9 cellular contexts compared by ENCODE assay signal in genomic region chr17:8122391-8122922, GRCh38. TPM values are rescaled to one million over a fixed set of nuclear protein-coding genes. Genes with fewer than 3 reads are reported as not detected.
DNase-seq lines count a peak whose midpoint lies in the region; ATAC-seq and TF ChIP-seq lines count a peak whose summit lies in the region.
"Had no signal": no experiment of that assay in that cellular context is flagged by ENCODE, and none has a peak within 500 bp of the region (broad histone marks: within the 10 kb centered on the region; RNA-seq: fewer than 3 reads in every experiment).

No MANE protein-coding gene starts in this region.

- ATAC-seq in T-helper 17 cell: no peak
- ATAC-seq in activated CD4-positive, CD25-positive, alpha-beta regulatory T cell treated with anti-CD3 and anti-CD28 coated beads, Interleukin-2, amount 50 U/mL, for 24 hours: no peak
- ATAC-seq: foreskin keratinocyte had no signal

- DNase-seq in activated naive CD4-positive, alpha-beta T cell treated with Interleukin-2 at 50 U/mL for 16 hours: peak; percentile 22
- no peak for DNase-seq in activated naive CD4-positive, alpha-beta T cell (lab: John Stamatoyannopoulos, UW)
- DNase-seq in T-helper 17 cell (no peak), fibroblast of lung (ENCODE audit: low read depth in 2 of 2) (peak; percentile 45 to 66), retinal pigment epithelial cell (ENCODE audit: low read depth) (no peak), GM19240 (ENCODE audit: insufficient read length, low spot score) (no peak), COLO668 (lab: John Stamatoyannopoulos, UW; ENCODE audit: unreplicated experiment) (no peak)

- no peak for TF ChIP-seq CTCF in fibroblast of lung (conservative IDR thresholded peaks at IDR 0.05 in 1 of 2, IDR thresholded peaks at IDR 0.05 in 1 of 2; ENCODE audit: low read depth in 1 of 2, low read length in 2 of 2)
- no peak for TF ChIP-seq CTCF in retinal pigment epithelial cell (conservative IDR thresholded peaks at IDR 0.05; ENCODE audit: low read depth, low read length)

- H4K20me1 ChIP-seq in fibroblast of lung (ENCODE audit: control insufficient read depth, extremely low read depth, insufficient read depth, low read length): no peaks in the 10 kb centered on the region

- no peaks in the 10 kb centered on the region for H3K79me2 ChIP-seq in fibroblast of lung (ENCODE audit: control insufficient read depth, insufficient read depth, low read length)

- H2AFZ ChIP-seq in fibroblast of lung (ENCODE audit: low read length): peak overlapping the region; percentile 73

- H3K36me3 ChIP-seq in fibroblast of lung (ENCODE audit: control insufficient read depth, insufficient read depth, low read length): no peaks in the 10 kb centered on the region

- H3K4me1 Mint-ChIP-seq in T-helper 17 cell: peaks cover 75% of the 10 kb centered on the region

- peak overlapping the region; percentile 97 for H3K4me3 Mint-ChIP-seq in T-helper 17 cell

- H3K9me3 ChIP-seq in T-helper 17 cell (ENCODE audit: control insufficient read depth, low read length, poor library complexity, severe bottlenecking) (no peaks in the 10 kb centered on the region), fibroblast of lung (ENCODE audit: control insufficient read depth, insufficient read depth, low read depth, low read length) (no peaks in the 10 kb centered on the region)

- H3K4me3 ChIP-seq in fibroblast of lung (replicated peaks in 1 of 4; ENCODE audit: control extremely low read depth in 1 of 4, insufficient read depth in 1 of 4, low read depth in 3 of 4, low read length in 4 of 4) (peak overlapping the region; percentile 62 to 90 (median 64)), retinal pigment epithelial cell (ENCODE audit: low read length) (peak overlapping the region; percentile 78)

- peaks cover 51% of the 10 kb centered on the region for H3K27me3 Mint-ChIP-seq in T-helper 17 cell

- H3K27me3 ChIP-seq in fibroblast of lung (ENCODE audit: control insufficient read depth, insufficient read depth, low read length): no peaks in the 10 kb centered on the region

- peaks cover 5% of the 10 kb centered on the region for H3K36me3 Mint-ChIP-seq in T-helper 17 cell (ENCODE audit: low read depth)

- peaks cover 10% of the 10 kb centered on the region for H3K4me1 ChIP-seq in fibroblast of lung (ENCODE audit: control insufficient read depth, extremely low read depth, insufficient read depth, low read length)

- peak overlapping the region; percentile 28 for H3K9ac ChIP-seq in fibroblast of lung (ENCODE audit: insufficient read depth, low read length)

- peak overlapping the region; percentile 89 for H3K4me2 ChIP-seq in fibroblast of lung (ENCODE audit: extremely low read depth, insufficient read depth, low read length)

- peak overlapping the region; percentile 76 for H3K27ac Mint-ChIP-seq in T-helper 17 cell

- H3K27ac ChIP-seq in fibroblast of lung (ENCODE audit: insufficient read depth, low read length): peak overlapping the region; percentile 42
- H3K27ac ChIP-seq: foreskin keratinocyte had no signal

RNA-seq across cellular contexts. Expression of gene HES7, which starts 1.4 kb away (rescaled TPM):
- not detected for total RNA-seq in T-helper 17 cell
- under 0.01 TPM in 1 of 2 replicates, not detected in the other for total RNA-seq in fibroblast of lung
- not detected in 2 replicates for polyA plus RNA-seq in fibroblast of lung
- polyA plus RNA-seq in fibroblast of lung (2012): not detected in 2 replicates
- polyA minus RNA-seq in fibroblast of lung (ENCODE audit: low replicate concordance): not detected in 2 replicates

RNA-seq across cellular contexts. Expression of gene ALOXE3, which starts 4.1 kb away (rescaled TPM):
- total RNA-seq in T-helper 17 cell (not detected), fibroblast of lung (not detected in 2 replicates)
- 0.01 and 0.03 TPM in 2 replicates for polyA plus RNA-seq in fibroblast of lung
- polyA plus RNA-seq in fibroblast of lung (2012): not detected in 2 replicates
- polyA minus RNA-seq in fibroblast of lung (ENCODE audit: low replicate concordance): not detected in 2 replicates

RNA-seq across cellular contexts. Expression of gene PER1, which starts 29.7 kb away (rescaled TPM):
- total RNA-seq in T-helper 17 cell: 1,000 to 10,000 TPM; 1,926 to 2,038 TPM
- total RNA-seq in fibroblast of lung: 3.1 and 6.9 TPM in 2 replicates
- 2.5 and 4.1 TPM in 2 replicates for polyA plus RNA-seq in fibroblast of lung
- polyA plus RNA-seq in fibroblast of lung (2012): 4.9 and 6.7 TPM in 2 replicates
- 50.9 and 72.7 TPM in 2 replicates for polyA minus RNA-seq in fibroblast of lung (ENCODE audit: low replicate concordance)

RNA-seq across cellular contexts. Expression of gene ALOX12B, which starts 34.9 kb away (rescaled TPM):
- total RNA-seq in T-helper 17 cell (not detected), fibroblast of lung (not detected in 2 replicates)
- polyA plus RNA-seq in fibroblast of lung: not detected in 2 replicates
- polyA plus RNA-seq in fibroblast of lung (2012): not detected in 2 replicates
- not detected in 2 replicates for polyA minus RNA-seq in fibroblast of lung (ENCODE audit: low replicate concordance)

RNA-seq across cellular contexts. Expression of gene VAMP2, which starts 40.3 kb away (rescaled TPM):
- total RNA-seq in T-helper 17 cell (100 to 1,000 TPM; 209 to 252 TPM), fibroblast of lung (3.6 and 8.1 TPM in 2 replicates)
- polyA plus RNA-seq in fibroblast of lung: 12.2 and 14.2 TPM in 2 replicates
- 25.6 and 29.3 TPM in 2 replicates for polyA plus RNA-seq in fibroblast of lung (2012)
- 24.1 and 29.9 TPM in 2 replicates for polyA minus RNA-seq in fibroblast of lung (ENCODE audit: low replicate concordance)

Comparison
In these comparisons a context has a peak if more than half of its experiments do, and no peak if none do; other contexts are left out.
1. DNase-seq: peak in activated naive CD4-positive, alpha-beta T cell treated with Interleukin-2 at 50 U/mL for 16 hours (single experiment) and fibroblast of lung (2 of 2); none in activated naive CD4-positive, alpha-beta T cell (0 of 4), T-helper 17 cell (0 of 3), retinal pigment epithelial cell (single experiment), GM19240 (single experiment) and COLO668 (single experiment).
2. RNA of gene PER1, which starts 29.7 kb away (total RNA-seq): 1,926 to 2,038 TPM in T-helper 17 cell; 3.1 to 6.9 TPM in fibroblast of lung; every median in the first group is over 100 times any median in the second.